Comparison of ENCODE assay signal across 1 cellular context in genomic region chr16:66378739-66379570, GRCh38.
TF ChIP-seq lines count a peak whose summit lies in the region.

No MANE protein-coding gene starts in this region.

TF ChIP-seq in endothelial cell of umbilical vein, 7 proteins besides CTCF, POLR2A, EP300 and RAD21:
- TF ChIP-seq POLR2AphosphoS5 (IDR thresholded peaks at IDR 0.05; ENCODE audit: insufficient read depth, low read depth, low read length) (peak; percentile 18), MYC (IDR thresholded peaks at IDR 0.05; ENCODE audit: low read depth, low read length) (no peak)
